9 cellular contexts compared by ENCODE assay signal in genomic region chr16:85428168-85428898, GRCh38.
DNase-seq lines count a peak whose midpoint lies in the region; ATAC-seq, FAIRE-seq and TF ChIP-seq lines count a peak whose summit lies in the region.
"Had no signal": no experiment of that assay in that cellular context is flagged by ENCODE, and none has a peak within 500 bp of the region (broad histone marks: within the 10 kb centered on the region; RNA-seq: fewer than 3 reads in every experiment).

No MANE protein-coding gene starts in this region.

- DNase-seq in A549 (ENCODE audit: low read depth in 1 of 2, low spot score in 1 of 2) (peak; percentile 55 to 68), GM13977 (ENCODE audit: low spot score) (peak; percentile 89), RWPE1 (ENCODE audit: low spot score) (no peak), astrocyte of the spinal cord (ENCODE audit: low read depth, low spot score) (no peak), kidney tubule cell (ENCODE audit: low spot score) (peak; percentile 35)

- CTCF ChIA-PET in A549 (lab: Yijun Ruan, JAX) (interaction anchor here (0.6 to 7.0 kb wide), 32 partner anchors 9 to 369 kb away, joined by 3 to 59 read pairs (median 4); no protein-coding TSS in a partner anchor), RWPE1 (lab: Yijun Ruan, JAX) (interaction anchor here (0.9 to 1.1 kb wide), 2 partner anchors 19 to 125 kb away, joined by 5 to 7 read pairs; no protein-coding TSS in a partner anchor)

- no peaks in the 10 kb centered on the region for H3K9me3 ChIP-seq in A549

- H3K4me3 ChIP-seq in A549 = no peak overlapping the region
- H3K4me3 ChIP-seq in astrocyte of the spinal cord (ENCODE audit: low read depth, low read length) = no peak overlapping the region

- WGBS in A549 (ENCODE audit: missing lambda C conversion rate) = 16% methylated on average over 13 of the region's 17 CpGs

- H3K36me3 Mint-ChIP-seq in stimulated activated memory B cell treated with anti-CD40 and anti-IgM and Interleukin-4, amounts not matched to agents 10 μg/mL and 1 μg/mL and 100 μg/mL, for 72 hours = no peaks in the 10 kb centered on the region

- POLR2A ChIA-PET in A549 (lab: Yijun Ruan, JAX) (interaction anchor here (1.1 kb wide), 1 partner anchor 182 kb away, joined by 3 read pairs; no protein-coding TSS in a partner anchor), RWPE1 (lab: Yijun Ruan, JAX; ENCODE audit: low non-redundant PET) (no interaction called here)

- no peak overlapping the region for H3K27ac Mint-ChIP-seq in stimulated activated memory B cell treated with anti-CD40 and anti-IgM and Interleukin-4, amounts not matched to agents 10 μg/mL and 1 μg/mL and 100 μg/mL, for 72 hours
- H3K27ac Mint-ChIP-seq: dendritic cell treated with granulocyte-macrophage colony-stimulating factor and Interleukin-4, amounts not matched to agents 40 ng/mL and 50 ng/mL, for 4 days had no signal

- TF ChIP-seq CTCF in A549 (IDR thresholded peaks at IDR 0.05) (peak; percentile 67), GM13977 (IDR thresholded peaks at IDR 0.05; ENCODE audit: extremely low read depth, insufficient read depth, missing control alignments) (peak; percentile 80), RWPE1 (conservative IDR thresholded peaks at IDR 0.05; ENCODE audit: low read depth) (peak; percentile 28), astrocyte of the spinal cord (IDR thresholded peaks at IDR 0.05; ENCODE audit: low read depth, low read length) (peak; percentile 52)

- no peak for FAIRE-seq in A549 (lab: Jason Lieb, UNC)

- TF ChIP-seq EP300 in A549 (IDR thresholded peaks at IDR 0.05) = no peak

- no peak overlapping the region for H3K4me3 Mint-ChIP-seq in stimulated activated memory B cell treated with anti-CD40 and anti-IgM and Interleukin-4, amounts not matched to agents 10 μg/mL and 1 μg/mL and 100 μg/mL, for 72 hours
- H3K4me3 Mint-ChIP-seq: dendritic cell treated with granulocyte-macrophage colony-stimulating factor and Interleukin-4, amounts not matched to agents 40 ng/mL and 50 ng/mL, for 4 days had no signal

- TF ChIP-seq RAD21 in A549 (conservative IDR thresholded peaks at IDR 0.05 in 1 of 2, IDR thresholded peaks at IDR 0.05 in 1 of 2) = peak; percentile 53

- H3K27me3 Mint-ChIP-seq in stimulated activated memory B cell treated with anti-CD40 and anti-IgM and Interleukin-4, amounts not matched to agents 10 μg/mL and 1 μg/mL and 100 μg/mL, for 72 hours = peaks cover 57% of the 10 kb centered on the region

- H3K4me2 ChIP-seq in A549 = no peak overlapping the region

- H3K27ac ChIP-seq in A549 (no peak overlapping the region), RWPE1 (no peak overlapping the region)

- no peak for TF ChIP-seq POLR2A in A549 (IDR thresholded peaks at IDR 0.05; ENCODE audit: low read length)

- no peaks in the 10 kb centered on the region for H3K9me3 Mint-ChIP-seq in stimulated activated memory B cell treated with anti-CD40 and anti-IgM and Interleukin-4, amounts not matched to agents 10 μg/mL and 1 μg/mL and 100 μg/mL, for 72 hours
- H3K9me3 Mint-ChIP-seq: dendritic cell treated with granulocyte-macrophage colony-stimulating factor and Interleukin-4, amounts not matched to agents 40 ng/mL and 50 ng/mL, for 4 days had no signal

- ATAC-seq in A549 (peak; percentile 57 to 83; a peak in 5 of 6 replicates), GM21576 (IDR thresholded peaks at IDR 0.05; ENCODE audit: unreplicated experiment) (no peak), HG03139 (IDR thresholded peaks at IDR 0.05; ENCODE audit: unreplicated experiment) (no peak)
- peak; percentile 54 for ATAC-seq in stimulated activated memory B cell treated with anti-CD40 and anti-IgM and Interleukin-4, amounts not matched to agents 10 μg/mL and 1 μg/mL and 100 μg/mL, for 72 hours

- peaks cover 2% of the 10 kb centered on the region; the same call in 2 of the 3 replicates for H3K4me1 ChIP-seq in A549

- H3K4me1 Mint-ChIP-seq in stimulated activated memory B cell treated with anti-CD40 and anti-IgM and Interleukin-4, amounts not matched to agents 10 μg/mL and 1 μg/mL and 100 μg/mL, for 72 hours = no peaks in the 10 kb centered on the region

- in situ Hi-C loops in GM13977 (cut with MboI; ENCODE audit: low pct_unique_long_range_greater_than_20kb, low sequenced_read_pairs, unreplicated experiment) (no loop called here), astrocyte of the spinal cord (cut with HindIII; ENCODE audit: low sequenced_read_pairs) (no loop called here)

TF ChIP-seq in A549, 52 proteins besides CTCF, POLR2A, EP300 and RAD21:
- no peak for TF ChIP-seq FOXS1 (CRISPR knock-in tag; IDR thresholded peaks at IDR 0.05)
- TF ChIP-seq RCOR1 (IDR thresholded peaks at IDR 0.05; ENCODE audit: low read depth, low read length) = no peak
- 0 out of 2 replicates have a peak, but pooled peaks have one; percentile 64 for TF ChIP-seq CHD4 (IDR thresholded peaks at IDR 0.05; ENCODE audit: borderline replicate concordance)
- no peak for TF ChIP-seq RFX5 (IDR thresholded peaks at IDR 0.05)
- no peak for TF ChIP-seq NR3C1 (IDR thresholded peaks at IDR 0.05)
- no peak for TF ChIP-seq KDM5A (IDR thresholded peaks at IDR 0.05)
- TF ChIP-seq JUN (IDR thresholded peaks at IDR 0.05) = no peak
- TF ChIP-seq MAZ (IDR thresholded peaks at IDR 0.05; ENCODE audit: borderline replicate concordance, low read depth, low read length) = no peak
- no peak for TF ChIP-seq ATOH8 (CRISPR knock-in tag; IDR thresholded peaks at IDR 0.05; ENCODE audit: low read depth)
- 0 out of 2 replicates have a peak, but pooled peaks have one; percentile 23 for TF ChIP-seq MAX (IDR thresholded peaks at IDR 0.05)
- TF ChIP-seq HOXA7 (CRISPR knock-in tag; IDR thresholded peaks at IDR 0.05) = no peak
- TF ChIP-seq HDAC2 (IDR thresholded peaks at IDR 0.05) = 0 out of 2 replicates have a peak, but pooled peaks have one; percentile 50
- peak; percentile 89; the same call in 1 of the 2 replicates for TF ChIP-seq KDM1A (IDR thresholded peaks at IDR 0.05; ENCODE audit: low read depth)
- peak; percentile 61 for TF ChIP-seq SMC3 (IDR thresholded peaks at IDR 0.05)
- no peak for TF ChIP-seq CBX8 (IDR thresholded peaks at IDR 0.05)

Comparison
In these comparisons a context has a peak if more than half of its experiments do, and no peak if none do; other contexts are left out.
1. ATAC-seq: peak in A549 (2 of 2) and stimulated activated memory B cell treated with anti-CD40 and anti-IgM and Interleukin-4, amounts not matched to agents 10 μg/mL and 1 μg/mL and 100 μg/mL, for 72 hours (single experiment); none in GM21576 (single experiment) and HG03139 (single experiment).
2. DNase-seq: peak in A549 (2 of 2), GM13977 (single experiment) and kidney tubule cell (single experiment); none in RWPE1 (single experiment) and astrocyte of the spinal cord (single experiment).
3. CTCF ChIP-seq: peak in every context shown above with its lines; median percentile 80 in GM13977; 67 in A549; 52 in astrocyte of the spinal cord; 28 in RWPE1.